ENCODE assay signal across 8 cellular contexts in genomic region chr7:76357379-76358052, GRCh38. TPM values are rescaled to one million over a fixed set of nuclear protein-coding genes. Genes with fewer than 3 reads are reported as not detected.
DNase-seq lines count a peak whose midpoint lies in the region; ATAC-seq and TF ChIP-seq lines count a peak whose summit lies in the region.

No MANE protein-coding gene starts in this region.

- H3K27me3 Mint-ChIP-seq in activated naive CD8-positive, alpha-beta T cell treated with anti-CD3 and anti-CD28 coated beads for 36 hours = no peaks in the 10 kb centered on the region

- peaks cover 40% of the 10 kb centered on the region for H3K4me1 Mint-ChIP-seq in activated naive CD8-positive, alpha-beta T cell treated with anti-CD3 and anti-CD28 coated beads for 36 hours

- H3K9me3 ChIP-seq in heart left ventricle (no peaks in the 10 kb centered on the region), thymus (ENCODE audit: control insufficient read depth) (no peaks in the 10 kb centered on the region)

- WGBS in heart left ventricle, 4 donors = 1 to 3% (median 2%) methylated on average over 14 of the region's 14 CpGs
- WGBS in thymus = 4% methylated on average over 14 of the region's 14 CpGs

- H3K36me3 ChIP-seq in heart left ventricle (peaks cover 0 to 27% (median 11%) of the 10 kb centered on the region in 9 donors), thymus (ENCODE audit: control insufficient read depth, insufficient read depth) (peaks cover 3% of the 10 kb centered on the region)

- intact Hi-C loops in heart left ventricle (cut with DNase I) = loop anchor here in 6 of 10 donors (1.0 to 5.0 kb wide), 6 partner anchors 35 to 63 kb away; no protein-coding TSS in a partner anchor
- intact Hi-C loops in Right ventricle myocardium inferior (cut with DNase I) = loop anchor here (2.0 to 10.0 kb wide), 2 partner anchors 23 to 53 kb away; partner anchors contain the start of gene HSPB1

- peak overlapping the region; percentile 94 for H3K4me3 Mint-ChIP-seq in activated naive CD8-positive, alpha-beta T cell treated with anti-CD3 and anti-CD28 coated beads for 36 hours

- DNase-seq in heart left ventricle (no peak), Right ventricle myocardium inferior (ENCODE audit: missing footprints) (no peak), SHP77 (lab: John Stamatoyannopoulos, UW) (no peak), mesenteric fat pad (ENCODE audit: low spot score) (no peak), NCI-H2029 (lab: John Stamatoyannopoulos, UW) (no peak)
- no peak for DNase-seq in activated naive CD8-positive, alpha-beta T cell treated with anti-CD3 and anti-CD28 coated beads for 36 hours

- H3K27ac ChIP-seq in heart left ventricle (peak overlapping the region in 11 of 12 donors; percentile 93 to 100 (median 99)), layer of hippocampus (ENCODE audit: low read depth, low read length) (peak overlapping the region; percentile 100), thymus (ENCODE audit: low read depth) (peak overlapping the region; percentile 95)

- no peaks in the 10 kb centered on the region for H3K27me3 ChIP-seq in heart left ventricle
- no peaks in the 10 kb centered on the region for H3K27me3 ChIP-seq in layer of hippocampus (ENCODE audit: control insufficient read depth, insufficient read depth, low read length)
- no peaks in the 10 kb centered on the region for H3K27me3 ChIP-seq in thymus (ENCODE audit: control insufficient read depth, insufficient read depth)

- H3K9me3 Mint-ChIP-seq in activated naive CD8-positive, alpha-beta T cell treated with anti-CD3 and anti-CD28 coated beads for 36 hours = peaks cover 3% of the 10 kb centered on the region

- peaks cover 43% of the 10 kb centered on the region for H3K36me3 Mint-ChIP-seq in activated naive CD8-positive, alpha-beta T cell treated with anti-CD3 and anti-CD28 coated beads for 36 hours

- H3K27ac Mint-ChIP-seq in activated naive CD8-positive, alpha-beta T cell treated with anti-CD3 and anti-CD28 coated beads for 36 hours = peak overlapping the region; percentile 97

- TF ChIP-seq CTCF in heart left ventricle (IDR thresholded peaks at IDR 0.05) = no peak

- ATAC-seq in heart left ventricle (no peak), Right ventricle myocardium inferior (no peak)

- no peak for TF ChIP-seq POLR2A in heart left ventricle (IDR thresholded peaks at IDR 0.05)

- peaks cover 10 to 62% (median 52%) of the 10 kb centered on the region in 12 donors for H3K4me1 ChIP-seq in heart left ventricle
- peaks cover 3% of the 10 kb centered on the region for H3K4me1 ChIP-seq in thymus (ENCODE audit: control insufficient read depth, insufficient read depth, low read length)

- H3K4me3 ChIP-seq in heart left ventricle (peak overlapping the region; percentile 67 to 100 (median 98)), thymus (ENCODE audit: low read length) (peak overlapping the region; percentile 64)

RNA-seq across cellular contexts. Expression of gene YWHAG, which starts 1.3 kb away (rescaled TPM):
- total RNA-seq in heart left ventricle (100 to 1,000 TPM; 141 to 282 (median 196) TPM), Right ventricle myocardium inferior (243 TPM), mesenteric fat pad (297 TPM)
- polyA plus RNA-seq in heart left ventricle (100 to 1,000 TPM in 1 of 2 donors, 10 to 100 TPM in 1; 85.5 to 186 TPM), thymus (47.1 TPM)
- 100 to 1,000 TPM; 155 to 157 TPM for total RNA-seq in activated naive CD8-positive, alpha-beta T cell treated with anti-CD3 and anti-CD28 coated beads for 36 hours

RNA-seq across cellular contexts. Expression of gene SSC4D, which starts 52.0 kb away (rescaled TPM):
- total RNA-seq in heart left ventricle (1 to 10 TPM in 1 of 9 donors, under 1 TPM in 8; 0.23 to 1.2 (median 0.67) TPM), Right ventricle myocardium inferior (1.3 TPM), mesenteric fat pad (3.7 TPM)
- polyA plus RNA-seq in heart left ventricle (1 to 10 TPM; 1.1 to 1.6 TPM), thymus (0.96 TPM)
- under 1 TPM; 0.37 to 0.40 TPM for total RNA-seq in activated naive CD8-positive, alpha-beta T cell treated with anti-CD3 and anti-CD28 coated beads for 36 hours

RNA-seq across cellular contexts. Expression of gene HSPB1, which starts 55.0 kb away (rescaled TPM):
- total RNA-seq in heart left ventricle (1,000 to 10,000 TPM in 8 of 9 donors, 100 to 1,000 TPM in 1; 822 to 5,278 (median 1,968) TPM), Right ventricle myocardium inferior (3,139 TPM), mesenteric fat pad (813 TPM)
- polyA plus RNA-seq in heart left ventricle (1,000 to 10,000 TPM; 2,695 to 3,131 TPM), thymus (1,040 TPM)
- total RNA-seq in activated naive CD8-positive, alpha-beta T cell treated with anti-CD3 and anti-CD28 coated beads for 36 hours = 100 to 1,000 TPM in 1 of 2 experiments, 10 to 100 TPM in 1; 96.7 to 102 TPM
